Comparison of ENCODE assay signal across 4 cellular contexts in genomic region chr2:163834841-163835240, GRCh38.
"Had no signal": no experiment of that assay in that cellular context is flagged by ENCODE, and none has a peak within 500 bp of the region (broad histone marks: within the 10 kb centered on the region; RNA-seq: fewer than 3 reads in every experiment).

No MANE protein-coding gene starts in this region.

- H3K4me3 ChIP-seq: GM23338 had no signal

- H3K4me1 Mint-ChIP-seq: GM23338, H9 had no signal

- H3K9me3 Mint-ChIP-seq: GM23338, H9 had no signal

- H3K4me3 Mint-ChIP-seq: GM23338, H9 had no signal

- DNase-seq: H9, HCEC 1CT, IMR-90 had no signal

- H3K27ac Mint-ChIP-seq: GM23338, H9 had no signal
